In genomic region chr6:41935190-41935569, GRCh38 we compare ENCODE assay signal across 12 cellular contexts. TPM values are rescaled to one million over a fixed set of nuclear protein-coding genes. Genes with fewer than 3 reads are reported as not detected.
DNase-seq lines count a peak whose midpoint lies in the region; TF ChIP-seq lines count a peak whose summit lies in the region.
"Had no signal": no experiment of that assay in that cellular context is flagged by ENCODE, and none has a peak within 500 bp of the region (broad histone marks: within the 10 kb centered on the region; RNA-seq: fewer than 3 reads in every experiment).

No MANE protein-coding gene starts in this region.

- no peaks in the 10 kb centered on the region for H3K9me3 ChIP-seq in OCI-LY7 (ENCODE audit: low read length)
- H3K9me3 ChIP-seq in mammary epithelial cell (replicated peaks; ENCODE audit: insufficient read depth, low read length): no peaks in the 10 kb centered on the region
- H3K9me3 ChIP-seq in subcutaneous abdominal adipose tissue (ENCODE audit: control insufficient read depth in 5 of 5, low read length in 5 of 5): no peaks in the 10 kb centered on the region
- no peaks in the 10 kb centered on the region for H3K9me3 ChIP-seq in transverse colon

- intact Hi-C loops in OCI-LY7 (cut with micrococcal nuclease; ENCODE audit: unreplicated experiment) (no loop called here), mammary epithelial cell (cut with micrococcal nuclease) (loop anchor here (10.0 kb wide), 1 partner anchor 290 kb away; no protein-coding TSS in a partner anchor), transverse colon (cut with DNase I; ENCODE audit: low total_unique reads) (loop anchor here (5.0 kb wide), 1 partner anchor 107 kb away; no protein-coding TSS in a partner anchor)

- CTCF ChIA-PET in OCI-LY7 (lab: Charles Lee; ENCODE audit: unreplicated experiment): interaction anchor here (0.6 to 2.5 kb wide), 3 partner anchors 14 to 108 kb away, joined by 3 to 11 read pairs (median 10); partner anchors contain the start of genes BYSL and MED20
- CTCF ChIA-PET in mammary epithelial cell (lab: Charles Lee; ENCODE audit: low non-redundant PET): no interaction called here

- no peaks in the 10 kb centered on the region for H3K9me2 ChIP-seq in OCI-LY7 (ENCODE audit: insufficient read depth, low read length)

- no peaks in the 10 kb centered on the region for H3K9me3 Mint-ChIP-seq in activated naive CD4-positive, alpha-beta T cell treated with anti-CD3 and anti-CD28 coated beads, Interleukin-2, amount 50 U/mL, for 24 hours

- dilution Hi-C loops in mammary epithelial cell (cut with HindIII; ENCODE audit: low sequenced_read_pairs): no loop called here

- H3K4me3 ChIP-seq in OCI-LY7 (ENCODE audit: low read depth, low read length, poor library complexity, severe bottlenecking) (no peak overlapping the region), mammary epithelial cell (replicated peaks in 1 of 3; ENCODE audit: insufficient read depth in 1 of 3, low read depth in 2 of 3, low read length in 3 of 3) (no peak overlapping the region), subcutaneous abdominal adipose tissue (ENCODE audit: low read depth in 1 of 5, low read length in 5 of 5) (no peak overlapping the region), transverse colon (no peak overlapping the region)
- H3K4me3 ChIP-seq: coronary artery had no signal

- no peak for DNase-seq in activated naive CD4-positive, alpha-beta T cell (lab: John Stamatoyannopoulos, UW)
- no peak for DNase-seq in OCI-LY7 (ENCODE audit: low spot score)
- DNase-seq in mammary epithelial cell: no peak
- no peak for DNase-seq in transverse colon
- DNase-seq in stimulated activated CD4-positive, alpha-beta T cell treated with anti-CD3 and anti-CD28 coated beads, Interleukin-4, amount 100 ng/mL, for 1 hour: no peak
- DNase-seq in NCI-H187 treated with DMSO at 0.1 percent for 48 hours (lab: John Stamatoyannopoulos, UW): no peak
- DNase-seq: activated gamma-delta T cell, C1 segment of cervical spinal cord, KG1 had no signal

- H3K4me2 ChIP-seq in OCI-LY7 (ENCODE audit: low read length): peak overlapping the region; percentile 93
- H3K4me2 ChIP-seq in mammary epithelial cell (ENCODE audit: insufficient read depth, low read depth, low read length): no peak overlapping the region

- no peak overlapping the region for H3K9ac ChIP-seq in mammary epithelial cell (ENCODE audit: insufficient read depth, low read length)
- H3K9ac ChIP-seq in subcutaneous abdominal adipose tissue (ENCODE audit: low read length in 5 of 5): peak overlapping the region in 2 of 5 donors; percentile 17 to 29

- no peak overlapping the region for H2AFZ ChIP-seq in OCI-LY7 (ENCODE audit: low read length)
- H2AFZ ChIP-seq in mammary epithelial cell (ENCODE audit: low read depth, low read length): no peak overlapping the region

- H4K20me1 ChIP-seq in OCI-LY7 (ENCODE audit: insufficient read depth, low read length) (peaks cover 32% of the 10 kb centered on the region), mammary epithelial cell (ENCODE audit: insufficient read depth, low read length) (no peaks in the 10 kb centered on the region)

- no peaks in the 10 kb centered on the region for H3K27me3 Mint-ChIP-seq in activated naive CD4-positive, alpha-beta T cell treated with anti-CD3 and anti-CD28 coated beads, Interleukin-2, amount 50 U/mL, for 24 hours

- H3K27ac ChIP-seq in OCI-LY7 (ENCODE audit: low read depth, low read length, poor library complexity, severe bottlenecking): peak overlapping the region; percentile 82
- H3K27ac ChIP-seq in mammary epithelial cell (ENCODE audit: insufficient read depth, low read depth, low read length): no peak overlapping the region
- peak overlapping the region; percentile 5 for H3K27ac ChIP-seq in subcutaneous abdominal adipose tissue (ENCODE audit: low read depth, low read length)
- no peak overlapping the region for H3K27ac ChIP-seq in transverse colon

- POLR2A ChIA-PET in OCI-LY7 (lab: Charles Lee): interaction anchor here (1.1 to 2.6 kb wide), 3 partner anchors 19 to 110 kb away, joined by 3 to 8 read pairs (median 4); no protein-coding TSS in a partner anchor

- no peak for TF ChIP-seq POLR2A in transverse colon (IDR thresholded peaks at IDR 0.05)

- TF ChIP-seq CTCF in OCI-LY7 (conservative IDR thresholded peaks at IDR 0.05; ENCODE audit: low read length) (no peak), mammary epithelial cell (conservative IDR thresholded peaks at IDR 0.05 in 1 of 2, IDR thresholded peaks at IDR 0.05 in 1 of 2; ENCODE audit: extremely low read depth in 1 of 2, insufficient read depth in 1 of 2, low read depth in 1 of 2, low read length in 2 of 2) (no peak), transverse colon (IDR thresholded peaks at IDR 0.05) (no peak)

- H3K4me1 ChIP-seq in OCI-LY7 (ENCODE audit: insufficient read depth, low read length, poor library complexity, severe bottlenecking) (peaks cover 66% of the 10 kb centered on the region), mammary epithelial cell (ENCODE audit: insufficient read depth, low read length) (peaks cover 31% of the 10 kb centered on the region), subcutaneous abdominal adipose tissue (ENCODE audit: control insufficient read depth in 5 of 5, insufficient read depth in 5 of 5, low read length in 5 of 5) (peaks cover 16 to 57% (median 55%) of the 10 kb centered on the region in 5 donors), transverse colon (peaks cover 19 to 48% (median 28%) of the 10 kb centered on the region in 4 donors)

- BruUV-seq in OCI-LY7 (replicated peaks; lab: Mats Ljungman, UMichigan) (TSS peak; percentile 67), mammary epithelial cell (replicated peaks; lab: Mats Ljungman, UMichigan) (TSS peak; percentile 48)

- WGBS in mammary epithelial cell (ENCODE audit: low coverage, missing lambda C conversion rate): 100% methylated on average over 1 of the region's 1 CpG
- WGBS in transverse colon (ENCODE audit: low coverage in 1 of 2), 2 donors: 29 to 33% methylated on average over 1 of the region's 1 CpG

- peaks cover 33% of the 10 kb centered on the region for H3K36me3 Mint-ChIP-seq in activated naive CD4-positive, alpha-beta T cell treated with anti-CD3 and anti-CD28 coated beads, Interleukin-2, amount 50 U/mL, for 24 hours

- H3K79me2 ChIP-seq in OCI-LY7 (ENCODE audit: insufficient read depth, low read depth, low read length) (peaks cover 62% of the 10 kb centered on the region), mammary epithelial cell (ENCODE audit: insufficient read depth, low read length) (peaks cover 52% of the 10 kb centered on the region)

- peak overlapping the region; percentile 11 for H3K4me3 Mint-ChIP-seq in activated naive CD4-positive, alpha-beta T cell treated with anti-CD3 and anti-CD28 coated beads, Interleukin-2, amount 50 U/mL, for 24 hours

- H3K27ac Mint-ChIP-seq in activated naive CD4-positive, alpha-beta T cell treated with anti-CD3 and anti-CD28 coated beads, Interleukin-2, amount 50 U/mL, for 24 hours: peak overlapping the region; percentile 61

- in situ Hi-C loops in mammary epithelial cell (cut with MboI; ENCODE audit: low sequenced_read_pairs in 2 of 2) (no loop called here), transverse colon (cut with MboI; ENCODE audit: low pct_ligation_motif_present in 1 of 4, low pct_unique_long_range_greater_than_20kb in 1 of 4, low sequenced_read_pairs in 3 of 4) (loop anchor here in 2 of 4 donors (10.0 to 25.0 kb wide), 2 partner anchors 110 to 277 kb away; partner anchors contain the start of gene MRPS10 (in 1 of the 2))

- peaks cover 60% of the 10 kb centered on the region for H3K4me1 Mint-ChIP-seq in activated naive CD4-positive, alpha-beta T cell treated with anti-CD3 and anti-CD28 coated beads, Interleukin-2, amount 50 U/mL, for 24 hours

- H3K36me3 ChIP-seq in OCI-LY7 (ENCODE audit: insufficient read depth, low read length) (peaks cover 100% of the 10 kb centered on the region), mammary epithelial cell (ENCODE audit: insufficient read depth, low read length) (peaks cover 39% of the 10 kb centered on the region), subcutaneous abdominal adipose tissue (ENCODE audit: control insufficient read depth in 5 of 5, insufficient read depth in 5 of 5, low read length in 5 of 5) (peaks cover 7 to 72% (median 54%) of the 10 kb centered on the region in 5 donors), transverse colon (peaks cover 0 to 47% (median 15%) of the 10 kb centered on the region in 4 donors)

- no peak for TF ChIP-seq EP300 in transverse colon (IDR thresholded peaks at IDR 0.05; ENCODE audit: low read depth)

- H3K27me3 ChIP-seq in mammary epithelial cell (ENCODE audit: insufficient read depth, low read length) (no peaks in the 10 kb centered on the region), subcutaneous abdominal adipose tissue (ENCODE audit: control insufficient read depth in 5 of 5, insufficient read depth in 4 of 5, low read length in 5 of 5) (no peaks in the 10 kb centered on the region), transverse colon (no peaks in the 10 kb centered on the region)

RNA-seq across cellular contexts. Expression of gene CCND3, which starts 6.4 kb away (rescaled TPM):
- 229 and 319 TPM in 2 replicates for total RNA-seq in OCI-LY7 (2014; rRNA removed; shearing (Covaris generic))
- total RNA-seq in OCI-LY7 (2022) (244 and 303 TPM in 2 replicates), mammary epithelial cell (10 to 100 TPM; 45.7 to 80.3 TPM), transverse colon (100 to 1,000 TPM in 1 of 4 donors, 10 to 100 TPM in 3; 55.3 to 178 (median 75.6) TPM)
- 123 TPM for polyA plus RNA-seq in mammary epithelial cell
- polyA minus RNA-seq in mammary epithelial cell: 39.2 TPM

RNA-seq across cellular contexts. Expression of gene BYSL, which starts 13.9 kb away (rescaled TPM):
- total RNA-seq in OCI-LY7 (2014; rRNA removed; shearing (Covaris generic)): 36.1 and 41.9 TPM in 2 replicates
- total RNA-seq in OCI-LY7 (2022) (43.7 and 54.5 TPM in 2 replicates), mammary epithelial cell (10 to 100 TPM; 14.2 to 52.5 TPM), transverse colon (1 to 10 TPM; 3.4 to 5.9 (median 5.2) TPM)
- polyA plus RNA-seq in mammary epithelial cell: 39.0 TPM
- 95.2 TPM for polyA minus RNA-seq in mammary epithelial cell

RNA-seq across cellular contexts. Expression of gene MED20, which starts 14.2 kb away (rescaled TPM):
- total RNA-seq in OCI-LY7 (2014; rRNA removed; shearing (Covaris generic)): 27.7 and 30.7 TPM in 2 replicates
- total RNA-seq in OCI-LY7 (2022) (33.2 and 35.2 TPM in 2 replicates), mammary epithelial cell (10 to 100 TPM; 22.4 to 23.7 TPM), transverse colon (10 to 100 TPM; 15.4 to 25.7 (median 18.5) TPM)
- polyA plus RNA-seq in mammary epithelial cell: 24.5 TPM
- polyA minus RNA-seq in mammary epithelial cell: 60.3 TPM

RNA-seq across cellular contexts. Expression of gene USP49, which starts 40.0 kb away (rescaled TPM):
- total RNA-seq in OCI-LY7 (2014; rRNA removed; shearing (Covaris generic)): 7.4 and 9.0 TPM in 2 replicates
- total RNA-seq in OCI-LY7 (2022) (17.8 and 21.4 TPM in 2 replicates), mammary epithelial cell (1 to 10 TPM; 3.6 to 3.7 TPM), transverse colon (1 to 10 TPM; 2.3 to 7.9 (median 4.0) TPM)
- 1.00 TPM for polyA plus RNA-seq in mammary epithelial cell
- 0.16 TPM for polyA minus RNA-seq in mammary epithelial cell

Comparison
In these comparisons a context has a peak if more than half of its experiments do, and no peak if none do; other contexts are left out.
1. H3K27ac ChIP-seq: peak in OCI-LY7 (single experiment) and subcutaneous abdominal adipose tissue (single experiment); none in mammary epithelial cell (single experiment) and transverse colon (0 of 4).